Comparison of ENCODE assay signal across 9 cellular contexts in genomic region chr6:71248306-71248705, GRCh38. TPM values are rescaled to one million over a fixed set of nuclear protein-coding genes. Genes with fewer than 3 reads are reported as not detected.
DNase-seq lines count a peak whose midpoint lies in the region; ATAC-seq and TF ChIP-seq lines count a peak whose summit lies in the region.
"Had no signal": no experiment of that assay in that cellular context is flagged by ENCODE, and none has a peak within 500 bp of the region (broad histone marks: within the 10 kb centered on the region; RNA-seq: fewer than 3 reads in every experiment).

No MANE protein-coding gene starts in this region.

- no peak overlapping the region for H3K4me3 ChIP-seq in AG10803 (ENCODE audit: low read length)
- H3K4me3 ChIP-seq in adipocyte (ENCODE audit: low read length): no peak overlapping the region
- H3K4me3 ChIP-seq in right lobe of liver: no peak overlapping the region
- H3K4me3 ChIP-seq in ovary: no peak overlapping the region
- H3K4me3 ChIP-seq: adrenal gland had no signal

- no peak overlapping the region for H3K9ac ChIP-seq in adipocyte (ENCODE audit: low read length)

- H3K27me3 ChIP-seq in adipocyte (replicated peaks; ENCODE audit: control insufficient read depth, insufficient read depth, low read length) (no peaks in the 10 kb centered on the region), right lobe of liver (no peaks in the 10 kb centered on the region), ovary (no peaks in the 10 kb centered on the region)
- H3K27me3 ChIP-seq: adrenal gland had no signal

- H3K4me1 ChIP-seq in adipocyte (ENCODE audit: control insufficient read depth, insufficient read depth, low read length) (peaks cover 20% of the 10 kb centered on the region), right lobe of liver (no peaks in the 10 kb centered on the region), ovary (ENCODE audit: insufficient read depth) (no peaks in the 10 kb centered on the region)

- TF ChIP-seq EP300 in ovary (IDR thresholded peaks at IDR 0.05): no peak

- no peaks in the 10 kb centered on the region for H3K9me3 ChIP-seq in adipocyte (ENCODE audit: control insufficient read depth, low read length)
- peaks cover 0 to 3% (median 0%) of the 10 kb centered on the region in 4 donors for H3K9me3 ChIP-seq in right lobe of liver
- no peaks in the 10 kb centered on the region for H3K9me3 ChIP-seq in ovary
- H3K9me3 ChIP-seq: adrenal gland had no signal

- ATAC-seq in GM21367 (IDR thresholded peaks at IDR 0.05; ENCODE audit: unreplicated experiment): peak; percentile 74
- ATAC-seq in HG03575 (IDR thresholded peaks at IDR 0.05; ENCODE audit: extremely low read depth, insufficient number of reproducible peaks, low FRiP score, unreplicated experiment): peak; percentile 64
- peak; percentile 54 to 77 (median 70) for ATAC-seq in right lobe of liver

- TF ChIP-seq POLR2A in right lobe of liver (IDR thresholded peaks at IDR 0.05) (no peak), ovary (IDR thresholded peaks at IDR 0.05) (no peak)

- H3K36me3 ChIP-seq in adipocyte (ENCODE audit: control insufficient read depth, insufficient read depth, low read length, severe bottlenecking) (no peaks in the 10 kb centered on the region), right lobe of liver (no peaks in the 10 kb centered on the region), ovary (no peaks in the 10 kb centered on the region)
- H3K36me3 ChIP-seq: adrenal gland had no signal

- TF ChIP-seq CTCF in AG10803 (conservative IDR thresholded peaks at IDR 0.05; ENCODE audit: low read length) (no peak), right lobe of liver (IDR thresholded peaks at IDR 0.05) (no peak), ovary (IDR thresholded peaks at IDR 0.05) (no peak)

- DNase-seq in AG10803 (ENCODE audit: low read depth) (peak; percentile 73), adipocyte (ENCODE audit: low read depth) (peak; percentile 40), right lobe of liver (no peak), ovary (no peak), NCI-H1105 (lab: John Stamatoyannopoulos, UW) (no peak)
- DNase-seq in stimulated activated CD4-positive, alpha-beta T cell treated with anti-CD3 and anti-CD28 coated beads, Interleukin-4, amount 100 ng/mL, for 4 hours: no peak

- H3K27ac ChIP-seq in right lobe of liver (no peak overlapping the region), ovary (no peak overlapping the region)
- H3K27ac ChIP-seq: adrenal gland had no signal

- intact Hi-C loops in right lobe of liver (cut with DNase I): no loop called here
- intact Hi-C loops in ovary (cut with DNase I): no loop called here

RNA-seq across cellular contexts. Expression of gene OGFRL1, which starts 40.3 kb away (rescaled TPM):
- total RNA-seq in right lobe of liver: 1 to 10 TPM; 1.5 to 6.9 (median 3.8) TPM
- total RNA-seq in ovary: 10 to 100 TPM in 2 of 7 donors, 1 to 10 TPM in 5; 6.7 to 16.1 (median 9.3) TPM
- 1 to 10 TPM; 3.0 to 9.0 TPM for polyA plus RNA-seq in ovary

Comparison
In these comparisons a context has a peak if more than half of its experiments do, and no peak if none do; other contexts are left out.
1. DNase-seq: peak in AG10803 (single experiment) and adipocyte (single experiment); none in right lobe of liver (0 of 3), ovary (0 of 5), NCI-H1105 (single experiment) and stimulated activated CD4-positive, alpha-beta T cell treated with anti-CD3 and anti-CD28 coated beads, Interleukin-4, amount 100 ng/mL, for 4 hours (0 of 2).
2. Peak in every context shown above with its lines, with median percentiles within 50 percentile points of each other: ATAC-seq.